In genomic region chr16:84714028-84714427, GRCh38 we compare ENCODE assay signal across 15 cellular contexts. TPM values are rescaled to one million over a fixed set of nuclear protein-coding genes. Genes with fewer than 3 reads are reported as not detected.
DNase-seq lines count a peak whose midpoint lies in the region; ATAC-seq and TF ChIP-seq lines count a peak whose summit lies in the region.
"Had no signal": no experiment of that assay in that cellular context is flagged by ENCODE, and none has a peak within 500 bp of the region (broad histone marks: within the 10 kb centered on the region; RNA-seq: fewer than 3 reads in every experiment).

No MANE protein-coding gene starts in this region.

- no peak for TF ChIP-seq CTCF in left ventricle myocardium inferior (IDR thresholded peaks at IDR 0.05; ENCODE audit: borderline replicate concordance)
- TF ChIP-seq CTCF in OCI-LY1 (IDR thresholded peaks at IDR 0.05; ENCODE audit: low read length): no peak
- TF ChIP-seq CTCF in esophagus muscularis mucosa (IDR thresholded peaks at IDR 0.05): no peak
- no peak for TF ChIP-seq CTCF in upper lobe of right lung (IDR thresholded peaks at IDR 0.05)

- no peak overlapping the region for H3K4me3 ChIP-seq in left ventricle myocardium inferior
- H3K4me3 ChIP-seq in OCI-LY1 (ENCODE audit: low read depth, low read length, poor library complexity, severe bottlenecking): no peak overlapping the region
- H3K4me3 ChIP-seq in esophagus muscularis mucosa: no peak overlapping the region
- no peak overlapping the region for H3K4me3 ChIP-seq in upper lobe of right lung
- H3K4me3 ChIP-seq: SK-N-MC had no signal

- no peaks in the 10 kb centered on the region for H3K9me2 ChIP-seq in OCI-LY1 (ENCODE audit: low read depth, low read length)

- peaks cover 11% of the 10 kb centered on the region; the same call in 1 of the 2 replicates for H4K20me1 ChIP-seq in OCI-LY1 (ENCODE audit: insufficient read depth, low read length)

- H3K27ac ChIP-seq in left ventricle myocardium inferior (replicated peaks) (no peak overlapping the region), OCI-LY1 (ENCODE audit: low read depth, low read length, poor library complexity, severe bottlenecking) (peak overlapping the region; percentile 37), esophagus muscularis mucosa (replicated peaks in 1 of 4) (no peak overlapping the region), upper lobe of right lung (no peak overlapping the region)
- H3K27ac ChIP-seq: SK-N-MC had no signal

- H3K27me3 ChIP-seq in left ventricle myocardium inferior (ENCODE audit: low read depth) (no peaks in the 10 kb centered on the region), OCI-LY1 (ENCODE audit: insufficient read depth, low read length) (no peaks in the 10 kb centered on the region), esophagus muscularis mucosa (no peaks in the 10 kb centered on the region), upper lobe of right lung (no peaks in the 10 kb centered on the region)

- H3K9me3 ChIP-seq in left ventricle myocardium inferior (replicated peaks) (no peaks in the 10 kb centered on the region), OCI-LY1 (ENCODE audit: low read length) (no peaks in the 10 kb centered on the region), esophagus muscularis mucosa (no peaks in the 10 kb centered on the region), upper lobe of right lung (no peaks in the 10 kb centered on the region)

- no peak overlapping the region for H2AFZ ChIP-seq in OCI-LY1 (ENCODE audit: low read length)

- H3K79me2 ChIP-seq in OCI-LY1 (ENCODE audit: insufficient read depth, low read length): peaks cover 99% of the 10 kb centered on the region

- H3K4me2 ChIP-seq in OCI-LY1 (ENCODE audit: low read length): peak overlapping the region; percentile 40; the same call in 1 of the 2 replicates

- WGBS in esophagus muscularis mucosa: 89% methylated on average over 6 of the region's 6 CpGs

- peak; percentile 17 for ATAC-seq in left ventricle myocardium superior
- ATAC-seq in upper lobe of right lung: peak; percentile 75
- ATAC-seq in GM19467 (IDR thresholded peaks at IDR 0.05; ENCODE audit: unreplicated experiment): no peak

- TF ChIP-seq POLR2A in esophagus muscularis mucosa (IDR thresholded peaks at IDR 0.05; ENCODE audit: low read depth): no peak

- H3F3A ChIP-seq in OCI-LY1 (ENCODE audit: insufficient read depth, low read length): no peaks in the 10 kb centered on the region

- H3K36me3 ChIP-seq in left ventricle myocardium inferior: no peaks in the 10 kb centered on the region
- H3K36me3 ChIP-seq in OCI-LY1 (ENCODE audit: insufficient read depth, low read length): peaks cover 39% of the 10 kb centered on the region
- H3K36me3 ChIP-seq in esophagus muscularis mucosa: peaks cover 0 to 7% (median 0%) of the 10 kb centered on the region in 4 donors
- H3K36me3 ChIP-seq in upper lobe of right lung: no peaks in the 10 kb centered on the region

- no peak for TF ChIP-seq EP300 in esophagus muscularis mucosa (IDR thresholded peaks at IDR 0.05)

- intact Hi-C loops in left ventricle myocardium superior (cut with micrococcal nuclease): no loop called here
- intact Hi-C loops in left ventricle myocardium inferior (cut with micrococcal nuclease): no loop called here
- intact Hi-C loops in esophagus muscularis mucosa (cut with DNase I): no loop called here
- intact Hi-C loops in upper lobe of right lung (cut with DNase I): no loop called here
- intact Hi-C loops in posterior cingulate gyrus (cut with DNase I): no loop called here

- DNase-seq in left ventricle myocardium superior: no peak
- DNase-seq in left ventricle myocardium inferior: no peak
- peak; percentile 78 for DNase-seq in esophagus muscularis mucosa (ENCODE audit: extremely low spot score)
- no peak for DNase-seq in upper lobe of right lung
- DNase-seq in posterior cingulate gyrus: no peak
- no peak for DNase-seq in NCI-H2107 treated with DMSO at 0.1 percent for 48 hours (lab: John Stamatoyannopoulos, UW; ENCODE audit: unreplicated experiment)
- DNase-seq: activated naive CD4-positive, alpha-beta T cell; DMS 273 treated with DMSO at 0.1 percent for 48 hours; hippocampal formation; KG1; NCI-H1694 treated with DMSO at 0.1 percent for 48 hours; NCI-H446 treated with DMSO at 0.1 percent for 48 hours had no signal

- H3K9ac ChIP-seq in OCI-LY1 (ENCODE audit: low read length): peak overlapping the region; percentile 30; the same call in 1 of the 2 replicates

- H3K4me1 ChIP-seq in left ventricle myocardium inferior (peaks cover 79% of the 10 kb centered on the region), OCI-LY1 (ENCODE audit: insufficient read depth, low read length, severe bottlenecking) (peaks cover 54% of the 10 kb centered on the region), esophagus muscularis mucosa (peaks cover 28 to 58% (median 36%) of the 10 kb centered on the region in 4 donors), upper lobe of right lung (no peaks in the 10 kb centered on the region)

RNA-seq across cellular contexts. Expression of gene USP10, which starts 14.2 kb away (rescaled TPM):
- total RNA-seq in left ventricle myocardium superior (74.5 TPM), left ventricle myocardium inferior (66.7 TPM), esophagus muscularis mucosa (10 to 100 TPM; 45.3 to 71.2 (median 59.3) TPM), upper lobe of right lung (59.6 TPM)
